In the genomic region with DNA sequence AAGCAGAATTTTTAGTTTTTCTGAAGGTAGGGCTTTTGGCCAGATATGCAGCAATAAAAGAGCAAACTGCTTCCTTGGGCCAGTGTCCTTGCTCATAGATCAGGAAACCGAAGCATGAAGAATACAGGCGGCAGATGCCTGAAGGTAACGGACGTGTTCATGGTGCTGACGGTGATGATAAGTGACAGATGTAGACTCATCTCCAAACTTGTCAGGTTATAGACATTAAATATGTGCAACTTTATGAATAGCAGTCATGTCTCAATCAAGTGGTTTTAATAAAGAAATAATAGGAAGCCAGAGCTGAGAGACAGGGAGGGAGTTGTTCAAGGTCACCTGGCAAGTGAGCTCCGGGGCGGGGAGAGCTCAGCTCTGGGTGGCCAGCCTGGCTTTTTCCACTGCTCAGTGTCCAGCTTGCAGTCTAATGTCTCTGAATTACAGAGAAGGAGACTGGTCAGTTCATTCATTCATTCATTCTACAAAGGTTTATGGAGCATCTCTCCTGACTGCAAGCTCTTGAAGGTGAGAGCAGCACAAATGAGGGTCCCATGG, we compare ENCODE assay signal across 16 cellular contexts. TPM values are rescaled to one million over a fixed set of nuclear protein-coding genes. Genes with fewer than 3 reads are reported as not detected.
DNase-seq lines count a peak whose midpoint lies in the region; TF ChIP-seq lines count a peak whose summit lies in the region.
"Had no signal": no experiment of that assay in that cellular context is flagged by ENCODE, and none has a peak within 500 bp of the region (broad histone marks: within the 10 kb centered on the region; RNA-seq: fewer than 3 reads in every experiment).

No MANE protein-coding gene starts in this region.

- H3K36me3 ChIP-seq in adrenal gland (replicated peaks in 1 of 2) (no peaks in the 10 kb centered on the region), left ventricle myocardium inferior (no peaks in the 10 kb centered on the region), neural cell (ENCODE audit: insufficient read depth, low read length) (no peaks in the 10 kb centered on the region), subcutaneous abdominal adipose tissue (ENCODE audit: control insufficient read depth in 5 of 5, insufficient read depth in 5 of 5, low read length in 5 of 5) (no peaks in the 10 kb centered on the region)

- TF ChIP-seq POLR2A in adrenal gland (IDR thresholded peaks at IDR 0.05), result peak in 1 of 2 donors; percentile 32

- H3K4me1 ChIP-seq in adrenal gland (replicated peaks in 1 of 2) (peaks cover 41 to 46% of the 10 kb centered on the region in 2 donors), left ventricle myocardium inferior (peaks cover 14% of the 10 kb centered on the region), subcutaneous abdominal adipose tissue (ENCODE audit: control insufficient read depth in 5 of 5, insufficient read depth in 5 of 5, low read length in 5 of 5) (peaks cover 0 to 20% (median 13%) of the 10 kb centered on the region in 5 donors)

- no peaks in the 10 kb centered on the region for H3K79me2 ChIP-seq in neural cell (replicated peaks; ENCODE audit: insufficient read depth, low read length)

- H3K4me2 ChIP-seq in neural cell (ENCODE audit: low read length), result no peak overlapping the region

- no peaks in the 10 kb centered on the region for H3K9me2 ChIP-seq in neural cell (ENCODE audit: insufficient read depth, low read length)

- no peak overlapping the region for H2AFZ ChIP-seq in neural cell (ENCODE audit: low read depth, low read length)

- H3K9me3 ChIP-seq in adrenal gland (replicated peaks in 1 of 3) (no peaks in the 10 kb centered on the region), left ventricle myocardium inferior (replicated peaks) (no peaks in the 10 kb centered on the region), neural cell (ENCODE audit: low read length) (no peaks in the 10 kb centered on the region), subcutaneous abdominal adipose tissue (ENCODE audit: control insufficient read depth in 5 of 5, low read length in 5 of 5) (no peaks in the 10 kb centered on the region)

- 35 to 57% (median 43%) methylated on average over 7 of the region's 7 CpGs for WGBS in adrenal gland, 4 donors

- TF ChIP-seq EP300 in neural cell (conservative IDR thresholded peaks at IDR 0.05; ENCODE audit: poor library complexity, severe bottlenecking), result peak; percentile 73

- intact Hi-C loops in adrenal gland (cut with DNase I) (no loop called here), left ventricle myocardium inferior (cut with micrococcal nuclease) (no loop called here)

- H3F3A ChIP-seq in neural cell (ENCODE audit: insufficient read depth, low read length, poor library complexity, severe bottlenecking), result no peaks in the 10 kb centered on the region

- H3K27me3 ChIP-seq in adrenal gland, result no peaks in the 10 kb centered on the region
- peaks cover 6% of the 10 kb centered on the region for H3K27me3 ChIP-seq in left ventricle myocardium inferior (ENCODE audit: low read depth)
- no peaks in the 10 kb centered on the region for H3K27me3 ChIP-seq in neural cell (ENCODE audit: insufficient read depth, low read depth, low read length)
- peaks cover 0 to 17% (median 2%) of the 10 kb centered on the region in 5 donors for H3K27me3 ChIP-seq in subcutaneous abdominal adipose tissue (ENCODE audit: control insufficient read depth in 5 of 5, insufficient read depth in 4 of 5, low read length in 5 of 5)

- H3K27ac ChIP-seq in adrenal gland (peak overlapping the region; percentile 67 to 89 (median 78)), left ventricle myocardium inferior (replicated peaks) (peak overlapping the region; percentile 21), neural cell (ENCODE audit: low read length) (no peak overlapping the region), subcutaneous abdominal adipose tissue (ENCODE audit: low read depth, low read length) (peak overlapping the region; percentile 6)

- H3K9ac ChIP-seq in neural cell (ENCODE audit: low read length) (no peak overlapping the region), subcutaneous abdominal adipose tissue (ENCODE audit: low read length in 5 of 5) (no peak overlapping the region)

- no peak for TF ChIP-seq RAD21 in neural cell (conservative IDR thresholded peaks at IDR 0.05)

- H4K20me1 ChIP-seq in neural cell (ENCODE audit: insufficient read depth), result no peaks in the 10 kb centered on the region

- H3K4me3 ChIP-seq in adrenal gland (peak overlapping the region; percentile 14 to 55 (median 34)), left ventricle myocardium inferior (no peak overlapping the region), neural cell (ENCODE audit: low read length) (no peak overlapping the region), subcutaneous abdominal adipose tissue (ENCODE audit: low read depth in 1 of 5, low read length in 5 of 5) (no peak overlapping the region)

- DNase-seq in adrenal gland (peak; percentile 61 to 90 (median 84)), left ventricle myocardium inferior (no peak), HPDE6-E6E7 (ENCODE audit: extremely low spot score) (no peak), hypothalamus (lab: John Stamatoyannopoulos, UW) (no peak)
- no peak for DNase-seq in effector CD4-positive, alpha-beta T cell
- DNase-seq: AML-193, DMS79 treated with DMSO at 0.1 percent for 48 hours, HCEC 1CT, NCI-H1417, NCI-H1930, NCI-H2171 treated with DMSO at 0.1 percent for 48 hours, NCI-H774 had no signal

- TF ChIP-seq CTCF in adrenal gland (IDR thresholded peaks at IDR 0.05) (no peak), left ventricle myocardium inferior (IDR thresholded peaks at IDR 0.05; ENCODE audit: borderline replicate concordance) (no peak), neural cell (IDR thresholded peaks at IDR 0.05; ENCODE audit: poor library complexity, severe bottlenecking) (no peak)

TF ChIP-seq in neural cell, 6 proteins besides CTCF, POLR2A, EP300 and RAD21:
- no peak for TF ChIP-seq REST (IDR thresholded peaks at IDR 0.05; ENCODE audit: borderline replicate concordance)
- no peak for TF ChIP-seq SMC3 (conservative IDR thresholded peaks at IDR 0.05; ENCODE audit: poor library complexity)
- TF ChIP-seq TAF1 (IDR thresholded peaks at IDR 0.05; ENCODE audit: low read depth), result no peak
- peak; percentile 60 for TF ChIP-seq POLR2AphosphoS5 (IDR thresholded peaks at IDR 0.05)

RNA-seq across cellular contexts. Expression of gene SERPINA5, which starts 1.0 kb away (rescaled TPM):
- total RNA-seq in adrenal gland (1,000 to 10,000 TPM in 2 of 8 donors, 100 to 1,000 TPM in 6; 374 to 1,055 (median 696) TPM), left ventricle myocardium inferior (2.1 TPM)
- polyA plus RNA-seq in adrenal gland (100 to 1,000 TPM in 1 of 3 donors, 10 to 100 TPM in 2; 83.6 to 441 (median 89.2) TPM), neural cell (4.7 TPM in 1 of 2 replicates, not detected in the other)
- polyA minus RNA-seq in neural cell, result not detected in 2 replicates
- total RNA-seq: HT1080 had no signal

RNA-seq across cellular contexts. Expression of gene SERPINA4, which starts 21.0 kb away (rescaled TPM):
- under 1 TPM in 2 of 8 donors, not detected in 6; 0.11 to 0.31 TPM for total RNA-seq in adrenal gland
- not detected for polyA plus RNA-seq in adrenal gland
- not detected for total RNA-seq in left ventricle myocardium inferior
- not detected in 2 replicates for polyA plus RNA-seq in neural cell
- polyA minus RNA-seq in neural cell, result not detected in 2 replicates
- total RNA-seq: HT1080, NCI-H460 had no signal

RNA-seq across cellular contexts. Expression of gene SERPINA3, which starts 29.9 kb away (rescaled TPM):
- total RNA-seq in adrenal gland (100 to 1,000 TPM in 2 of 8 donors, 10 to 100 TPM in 6; 12.0 to 245 (median 39.8) TPM), left ventricle myocardium inferior (45.5 TPM)
- polyA plus RNA-seq in adrenal gland (10 to 100 TPM; 10.6 to 39.0 (median 27.6) TPM), neural cell (not detected in 2 replicates)
- not detected in 2 replicates for polyA minus RNA-seq in neural cell
- total RNA-seq: HT1080, NCI-H460 had no signal

Comparison
In these comparisons a context has a peak if more than half of its experiments do, and no peak if none do; other contexts are left out.
1. DNase-seq: peak in adrenal gland (7 of 7); none in left ventricle myocardium inferior (single experiment), HPDE6-E6E7 (single experiment), effector CD4-positive, alpha-beta T cell (single experiment) and hypothalamus (0 of 51).
2. H3K4me3 ChIP-seq: peak in adrenal gland (4 of 4); none in left ventricle myocardium inferior (single experiment), neural cell (single experiment) and subcutaneous abdominal adipose tissue (0 of 5).
3. RNA of gene SERPINA5, which starts 1.0 kb away (total RNA-seq): 374 to 1,055 TPM in adrenal gland; 2.1 TPM in left ventricle myocardium inferior (single experiment); every median in the first group is over 100 times any median in the second.